Comparison of ENCODE assay signal across 15 cellular contexts in the genomic region with DNA sequence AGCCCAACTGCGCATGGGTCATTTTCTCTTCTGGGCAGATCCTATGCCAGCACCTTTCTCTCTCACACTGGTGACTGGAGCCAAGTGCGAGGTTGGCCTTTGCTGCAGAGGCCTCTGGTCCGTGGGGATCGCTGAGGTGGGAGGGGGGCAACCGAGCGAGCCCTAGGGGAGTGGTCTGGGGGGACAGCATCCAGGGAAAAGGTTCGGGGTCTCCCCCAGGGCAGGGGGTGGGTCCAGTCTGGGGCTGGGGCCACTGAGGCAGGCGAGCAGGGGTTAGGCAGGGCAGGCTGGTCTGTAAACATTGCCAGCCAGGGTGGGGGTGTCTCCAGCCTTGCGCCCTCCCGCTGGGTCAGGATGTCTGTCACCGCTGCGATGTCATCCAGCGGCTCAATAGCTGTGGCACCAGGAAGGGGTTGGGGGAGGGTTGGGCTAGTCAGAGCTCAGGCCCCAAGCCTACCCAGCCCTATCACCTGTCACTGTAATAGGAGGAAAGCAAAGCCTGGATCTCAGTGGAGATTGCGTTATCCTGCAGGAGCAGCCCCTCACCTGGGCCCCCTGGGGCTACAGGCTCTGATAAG. TPM values are rescaled to one million over a fixed set of nuclear protein-coding genes. Genes with fewer than 3 reads are reported as not detected.
DNase-seq lines count a peak whose midpoint lies in the region; ATAC-seq and TF ChIP-seq lines count a peak whose summit lies in the region.
"Had no signal": no experiment of that assay in that cellular context is flagged by ENCODE, and none has a peak within 500 bp of the region (broad histone marks: within the 10 kb centered on the region; RNA-seq: fewer than 3 reads in every experiment).

No MANE protein-coding gene starts in this region.

- H3K4me1 ChIP-seq in foreskin keratinocyte (peaks cover 23% of the 10 kb centered on the region), osteoblast (ENCODE audit: insufficient read depth, low read length) (peaks cover 10% of the 10 kb centered on the region), mesenchymal stem cell (ENCODE audit: control insufficient read depth, insufficient read depth, low read depth, low read length) (peaks cover 18% of the 10 kb centered on the region), gastrocnemius medialis (peaks cover 5 to 9% of the 10 kb centered on the region in 2 donors)

- no peak overlapping the region for H3K14ac ChIP-seq in mesenchymal stem cell (ENCODE audit: low read length in 2 of 2)

- DNase-seq in foreskin keratinocyte (no peak), osteoblast (ENCODE audit: insufficient read length, low spot score, missing footprints) (peak; percentile 73), mesenchymal stem cell (no peak), hippocampal formation (lab: John Stamatoyannopoulos, UW) (no peak), gastrocnemius medialis (no peak)
- DNase-seq: EL, KG1, NCI-H1048, NCI-H510A treated with DMSO at 0.1 percent for 48 hours, NCI-H82, PC-3 had no signal

- no peak overlapping the region for H3K18ac ChIP-seq in mesenchymal stem cell (ENCODE audit: low read depth in 1 of 2, low read length in 2 of 2)

- no peak overlapping the region for H3K4ac ChIP-seq in mesenchymal stem cell (ENCODE audit: low read depth in 1 of 2, low read length in 2 of 2)

- 0 out of 2 replicates have a peak overlapping the region, but pooled peaks have one; percentile 22 for H3K27ac ChIP-seq in 22Rv1
- peak overlapping the region; percentile 47 for H3K27ac ChIP-seq in foreskin keratinocyte
- H3K27ac ChIP-seq in osteoblast (ENCODE audit: low read depth, low read length), result no peak overlapping the region
- H3K27ac ChIP-seq in mesenchymal stem cell (ENCODE audit: low read length, poor library complexity, severe bottlenecking), result no peak overlapping the region
- H3K27ac ChIP-seq in gastrocnemius medialis, result no peak overlapping the region
- H3K27ac ChIP-seq: A549, C4-2B had no signal

- WGBS in mesenchymal stem cell, result 89% methylated on average over 14 of the region's 14 CpGs

- no peak for TF ChIP-seq POLR2A in gastrocnemius medialis (IDR thresholded peaks at IDR 0.05)

- no peak overlapping the region for H2AFZ ChIP-seq in osteoblast (ENCODE audit: low read length)
- no peak overlapping the region for H2AFZ ChIP-seq in mesenchymal stem cell (ENCODE audit: low read depth, low read length)

- H3K36me3 ChIP-seq in osteoblast (ENCODE audit: insufficient read depth, low read length) (peaks cover 37% of the 10 kb centered on the region), mesenchymal stem cell (ENCODE audit: control insufficient read depth in 1 of 2, insufficient read depth in 2 of 2, low read depth in 1 of 2, low read length in 2 of 2) (peaks cover 55 to 61% of the 10 kb centered on the region in 2 experiments), gastrocnemius medialis (peaks cover 0 to 17% of the 10 kb centered on the region in 2 donors)

- intact Hi-C loops in gastrocnemius medialis (cut with DNase I; ENCODE audit: low total_unique reads), result no loop called here

- peaks cover 2 to 6% (median 3%) of the 10 kb centered on the region in 3 donors for H3K4me1 Mint-ChIP-seq in IgD-negative memory B cell

- no peaks in the 10 kb centered on the region for H3K36me3 Mint-ChIP-seq in IgD-negative memory B cell

- H4K20me1 ChIP-seq in osteoblast (ENCODE audit: insufficient read depth, low read length), result peaks cover 7% of the 10 kb centered on the region

- H2BK15ac ChIP-seq in mesenchymal stem cell (ENCODE audit: low read depth, poor library complexity, severe bottlenecking), result no peak overlapping the region

- H3K9me3 ChIP-seq in osteoblast (ENCODE audit: low read depth, low read length) (no peaks in the 10 kb centered on the region), mesenchymal stem cell (ENCODE audit: control insufficient read depth, low read length) (no peaks in the 10 kb centered on the region), gastrocnemius medialis (no peaks in the 10 kb centered on the region)
- H3K9me3 ChIP-seq: A549 had no signal

- H4K8ac ChIP-seq in mesenchymal stem cell (ENCODE audit: low read length), result no peak overlapping the region

- in situ Hi-C loops in gastrocnemius medialis (cut with MboI; ENCODE audit: low sequenced_read_pairs in 4 of 4), result no loop called here

- no peak overlapping the region for H2BK120ac ChIP-seq in mesenchymal stem cell (ENCODE audit: low read depth, low read length)

- H3K27me3 ChIP-seq in foreskin keratinocyte, result no peaks in the 10 kb centered on the region
- no peaks in the 10 kb centered on the region for H3K27me3 ChIP-seq in osteoblast (ENCODE audit: insufficient read depth, low read length)
- H3K27me3 ChIP-seq in mesenchymal stem cell (ENCODE audit: control insufficient read depth in 1 of 2, insufficient read depth in 1 of 2, low read length in 2 of 2), result no peaks in the 10 kb centered on the region
- peaks cover 11 to 21% (median 18%) of the 10 kb centered on the region in 3 donors for H3K27me3 ChIP-seq in gastrocnemius medialis

- H3K9ac ChIP-seq in mesenchymal stem cell (ENCODE audit: low read length), result no peak overlapping the region

- H3K4me3 ChIP-seq in osteoblast (ENCODE audit: insufficient read depth, low read length), result no peak overlapping the region
- H3K4me3 ChIP-seq in mesenchymal stem cell (ENCODE audit: insufficient read depth in 1 of 2, low read depth in 1 of 2, low read length in 2 of 2), result no peak overlapping the region
- no peak overlapping the region for H3K4me3 ChIP-seq in gastrocnemius medialis
- H3K4me3 ChIP-seq: A549 had no signal

- H3K27me3 Mint-ChIP-seq in IgD-negative memory B cell, result no peaks in the 10 kb centered on the region

- H2BK5ac ChIP-seq in mesenchymal stem cell (ENCODE audit: low read depth, low read length, poor library complexity, severe bottlenecking), result no peak overlapping the region

- H3K27ac Mint-ChIP-seq in IgD-negative memory B cell, result peak overlapping the region in 2 of 3 donors; percentile 48 to 51

- H3K79me2 ChIP-seq in osteoblast (ENCODE audit: insufficient read depth, low read length), result no peaks in the 10 kb centered on the region

- H3K79me1 ChIP-seq in mesenchymal stem cell (replicated peaks; ENCODE audit: low read length, poor library complexity, severe bottlenecking), result peaks cover 5% of the 10 kb centered on the region

- H3K9me3 Mint-ChIP-seq in IgD-negative memory B cell, result no peaks in the 10 kb centered on the region

- no peak overlapping the region for H3K4me3 Mint-ChIP-seq in IgD-negative memory B cell

- H2BK12ac ChIP-seq in mesenchymal stem cell (ENCODE audit: low read length in 2 of 2), result no peak overlapping the region

- no peak overlapping the region for H3K23ac ChIP-seq in mesenchymal stem cell (ENCODE audit: low read length in 2 of 2)

- no peak overlapping the region for H2AK5ac ChIP-seq in mesenchymal stem cell (ENCODE audit: low read length, severe bottlenecking)

- no peak overlapping the region for H4K91ac ChIP-seq in mesenchymal stem cell (ENCODE audit: low read length)

- no peak for ATAC-seq in foreskin keratinocyte
- no peak for ATAC-seq in gastrocnemius medialis
- ATAC-seq: A549, PC-3 had no signal

- H3K4me2 ChIP-seq in osteoblast (ENCODE audit: insufficient read depth, low read length) (no peak overlapping the region), mesenchymal stem cell (ENCODE audit: low read length, poor library complexity, severe bottlenecking) (no peak overlapping the region)
- H3K4me2 ChIP-seq: A549 had no signal

- no peak for TF ChIP-seq CTCF in 22Rv1 (IDR thresholded peaks at IDR 0.05)
- TF ChIP-seq CTCF in foreskin keratinocyte (conservative IDR thresholded peaks at IDR 0.05), result no peak
- TF ChIP-seq CTCF in osteoblast (IDR thresholded peaks at IDR 0.05; ENCODE audit: extremely low read depth, low read depth, low read length), result no peak
- no peak for TF ChIP-seq CTCF in gastrocnemius medialis (IDR thresholded peaks at IDR 0.05 in 4 of 5, conservative IDR thresholded peaks at IDR 0.05 in 1 of 5)

RNA-seq across cellular contexts. Expression of gene WDR54, which starts 4.7 kb away (rescaled TPM):
- 39.0 TPM for polyA plus RNA-seq in IgD-negative memory B cell
- total RNA-seq in foreskin keratinocyte, result 73.6 and 80.9 TPM in 2 replicates
- 95.6 and 100 TPM in 2 replicates for polyA plus RNA-seq in foreskin keratinocyte
- total RNA-seq in osteoblast, result 21.2 and 23.9 TPM in 2 replicates
- polyA plus RNA-seq in mesenchymal stem cell (2013, experiment 1 of 2), result 7.0 TPM
- polyA plus RNA-seq in mesenchymal stem cell (2013, experiment 2 of 2), result 7.3 TPM
- 1 to 10 TPM in 2 of 4 donors, under 1 TPM in 2; 0.51 to 2.1 (median 1.4) TPM for total RNA-seq in gastrocnemius medialis

RNA-seq across cellular contexts. Expression of gene C2orf81, which starts 4.9 kb away (rescaled TPM):
- polyA plus RNA-seq in IgD-negative memory B cell (5.6 TPM), foreskin keratinocyte (1.9 and 3.2 TPM in 2 replicates)
- total RNA-seq in foreskin keratinocyte (1.5 and 3.5 TPM in 2 replicates), osteoblast (0.72 and 1.5 TPM in 2 replicates), gastrocnemius medialis (under 1 TPM in 1 of 4 donors, not detected in 3; 0.24 TPM)
- 0.46 TPM for polyA plus RNA-seq in mesenchymal stem cell (2013, experiment 1 of 2)
- polyA plus RNA-seq in mesenchymal stem cell (2013, experiment 2 of 2), result 0.29 TPM

RNA-seq across cellular contexts. Expression of gene RTKN, which starts 15.5 kb away (rescaled TPM):
- polyA plus RNA-seq in IgD-negative memory B cell, result 0.88 TPM
- 143 and 188 TPM in 2 replicates for total RNA-seq in foreskin keratinocyte
- polyA plus RNA-seq in foreskin keratinocyte, result 132 and 168 TPM in 2 replicates
- total RNA-seq in osteoblast, result 14.1 and 16.2 TPM in 2 replicates
- polyA plus RNA-seq in mesenchymal stem cell (2013, experiment 1 of 2), result 8.7 TPM
- polyA plus RNA-seq in mesenchymal stem cell (2013, experiment 2 of 2), result 8.2 TPM
- 10 to 100 TPM in 1 of 4 donors, 1 to 10 TPM in 3; 2.2 to 17.6 (median 5.9) TPM for total RNA-seq in gastrocnemius medialis

RNA-seq across cellular contexts. Expression of gene INO80B, which starts 28.6 kb away (rescaled TPM):
- polyA plus RNA-seq in IgD-negative memory B cell (11.4 TPM), foreskin keratinocyte (43.7 and 50.7 TPM in 2 replicates)
- total RNA-seq in foreskin keratinocyte (33.4 and 36.2 TPM in 2 replicates), osteoblast (11.8 and 15.9 TPM in 2 replicates), gastrocnemius medialis (10 to 100 TPM; 14.5 to 51.9 (median 41.1) TPM)
- 18.1 TPM for polyA plus RNA-seq in mesenchymal stem cell (2013, experiment 1 of 2)
- polyA plus RNA-seq in mesenchymal stem cell (2013, experiment 2 of 2), result 17.7 TPM

RNA-seq across cellular contexts. Expression of gene WBP1, which starts 32.0 kb away (rescaled TPM):
- 39.5 TPM for polyA plus RNA-seq in IgD-negative memory B cell
- total RNA-seq in foreskin keratinocyte, result 47.6 and 63.9 TPM in 2 replicates
- polyA plus RNA-seq in foreskin keratinocyte, result 69.7 and 91.6 TPM in 2 replicates
- 35.5 and 35.7 TPM in 2 replicates for total RNA-seq in osteoblast
- 90.3 TPM for polyA plus RNA-seq in mesenchymal stem cell (2013, experiment 1 of 2)
- polyA plus RNA-seq in mesenchymal stem cell (2013, experiment 2 of 2), result 87.0 TPM
- 10 to 100 TPM; 10.7 to 17.5 (median 16.5) TPM for total RNA-seq in gastrocnemius medialis

Comparison
In these comparisons a context has a peak if more than half of its experiments do, and no peak if none do; other contexts are left out.
1. H3K27ac ChIP-seq: peak in 22Rv1 (single experiment) and foreskin keratinocyte (single experiment); none in osteoblast (single experiment), mesenchymal stem cell (single experiment) and gastrocnemius medialis (0 of 4).